In genomic region chr1:24483441-24483840, GRCh38 we compare ENCODE assay signal across 23 cellular contexts. TPM values are rescaled to one million over a fixed set of nuclear protein-coding genes. Genes with fewer than 3 reads are reported as not detected.
DNase-seq lines count a peak whose midpoint lies in the region; ATAC-seq and TF ChIP-seq lines count a peak whose summit lies in the region.
"Had no signal": no experiment of that assay in that cellular context is flagged by ENCODE, and none has a peak within 500 bp of the region (broad histone marks: within the 10 kb centered on the region; RNA-seq: fewer than 3 reads in every experiment).

No MANE protein-coding gene starts in this region.

- POLR2A ChIA-PET in naive thymus-derived CD8-positive, alpha-beta T cell (lab: Charles Lee), result interaction anchor here (0.6 to 27.9 kb wide), 7 partner anchors 8 to 948 kb away, joined by 3 to 930 read pairs (median 8); partner anchors contain the start of genes NIPAL3 and RCAN3

- peak; percentile 74 for DNase-seq in activated CD8-positive, alpha-beta memory T cell treated with anti-CD3 and anti-CD28 coated beads for 24 hours
- no peak for DNase-seq in activated CD8-positive, alpha-beta memory T cell treated with anti-CD3 and anti-CD28 coated beads, Interleukin-2, amount 50 U/mL, for 4 hours
- no peak for DNase-seq in activated T-helper 1 cell treated with anti-CD3 and anti-CD28 coated beads, Interleukin-12 subunit alpha, Interleukin-12 subunit beta, Interleukin-2, Interleukin-4 antibody, amounts not matched to agents 30 ng/mL and 10 ng/mL and 1 ng/mL, durations not matched to agents 14 hours and 24 hours and 36 hours (ENCODE audit: low spot score)
- peak in 6 of 10 donors; percentile 29 to 77 (median 56) for DNase-seq in naive thymus-derived CD8-positive, alpha-beta T cell
- no peak for DNase-seq in SKM-1 (lab: John Stamatoyannopoulos, UW; ENCODE audit: unreplicated experiment)
- DNase-seq: amniotic stem cell, caudate nucleus, DMS153, H7, Kasumi-1, left cardiac atrium, NCI-H1105 treated with DMSO at 0.1 percent for 48 hours, NCI-H524 treated with DMSO at 0.1 percent for 48 hours, posterior cingulate gyrus, testis had no signal

- no peaks in the 10 kb centered on the region for H4K20me1 ChIP-seq in OCI-LY3 (ENCODE audit: insufficient read depth, low read length)
- H4K20me1 ChIP-seq: BLaER1 treated with 17β-estradiol and CSF1 and Interleukin-3, amounts not matched to agents 10 nM and 100 nM had no signal

- H3K36me3 Mint-ChIP-seq in activated T-helper 1 cell treated with anti-CD3 and anti-CD28 coated beads, Interleukin-12 subunit alpha, Interleukin-12 subunit beta, Interleukin-2, Interleukin-4 antibody, amounts not matched to agents 30 ng/mL and 10 ng/mL and 1 ng/mL, durations not matched to agents 14 hours and 24 hours and 36 hours (ENCODE audit: low read depth), result peaks cover 7% of the 10 kb centered on the region
- no peaks in the 10 kb centered on the region for H3K36me3 Mint-ChIP-seq in naive thymus-derived CD8-positive, alpha-beta T cell
- H3K36me3 Mint-ChIP-seq: natural killer cell treated with Interleukin-12 subunit alpha and Interleukin-12 subunit beta and Interleukin-15 and Interleukin-18, amount 100 ng/mL, for 72 hours had no signal

- no peaks in the 10 kb centered on the region for H3K79me2 ChIP-seq in OCI-LY3 (ENCODE audit: low read length)

- peaks cover 58% of the 10 kb centered on the region for H3K4me1 ChIP-seq in OCI-LY3 (ENCODE audit: low read length)
- H3K4me1 ChIP-seq: testis had no signal

- no peaks in the 10 kb centered on the region for H3K27me3 ChIP-seq in OCI-LY3 (ENCODE audit: low read depth, low read length)
- H3K27me3 ChIP-seq: BLaER1 treated with 17β-estradiol and CSF1 and Interleukin-3, amounts not matched to agents 10 nM and 100 nM; testis had no signal

- H3K9me3 ChIP-seq in OCI-LY3 (ENCODE audit: insufficient read depth, low read length), result no peaks in the 10 kb centered on the region; the same call in 1 of the 2 replicates
- H3K9me3 ChIP-seq: testis had no signal

- H3K27ac ChIP-seq in OCI-LY3 (ENCODE audit: low read length), result peak overlapping the region; percentile 63
- H3K27ac ChIP-seq: BLaER1 treated with 17β-estradiol and CSF1 and Interleukin-3, amounts not matched to agents 10 nM and 100 nM; RWPE1; testis had no signal

- TF ChIP-seq CTCF in OCI-LY3 (IDR thresholded peaks at IDR 0.05; ENCODE audit: low read depth, low read length), result no peak

- no peaks in the 10 kb centered on the region for H3K36me3 ChIP-seq in OCI-LY3 (replicated peaks; ENCODE audit: low read depth, low read length)
- H3K36me3 ChIP-seq: BLaER1 treated with 17β-estradiol and CSF1 and Interleukin-3, amounts not matched to agents 10 nM and 100 nM had no signal

- H3K4me1 Mint-ChIP-seq in activated T-helper 1 cell treated with anti-CD3 and anti-CD28 coated beads, Interleukin-12 subunit alpha, Interleukin-12 subunit beta, Interleukin-2, Interleukin-4 antibody, amounts not matched to agents 30 ng/mL and 10 ng/mL and 1 ng/mL, durations not matched to agents 14 hours and 24 hours and 36 hours (ENCODE audit: low read depth), result peaks cover 64% of the 10 kb centered on the region
- peaks cover 29 to 86% (median 79%) of the 10 kb centered on the region in 4 donors for H3K4me1 Mint-ChIP-seq in naive thymus-derived CD8-positive, alpha-beta T cell

- peak overlapping the region; percentile 31; the same call in 1 of the 2 replicates for H3K4me2 ChIP-seq in OCI-LY3 (ENCODE audit: low read length)

- H3K27ac Mint-ChIP-seq in activated T-helper 1 cell treated with anti-CD3 and anti-CD28 coated beads, Interleukin-12 subunit alpha, Interleukin-12 subunit beta, Interleukin-2, Interleukin-4 antibody, amounts not matched to agents 30 ng/mL and 10 ng/mL and 1 ng/mL, durations not matched to agents 14 hours and 24 hours and 36 hours, result peak overlapping the region; percentile 86
- H3K27ac Mint-ChIP-seq in naive thymus-derived CD8-positive, alpha-beta T cell, result peak overlapping the region; percentile 87 to 100 (median 98)

- H3K9me3 Mint-ChIP-seq in activated T-helper 1 cell treated with anti-CD3 and anti-CD28 coated beads, Interleukin-12 subunit alpha, Interleukin-12 subunit beta, Interleukin-2, Interleukin-4 antibody, amounts not matched to agents 30 ng/mL and 10 ng/mL and 1 ng/mL, durations not matched to agents 14 hours and 24 hours and 36 hours, result peaks cover 8% of the 10 kb centered on the region
- peaks cover 0 to 2% (median 0%) of the 10 kb centered on the region in 9 donors for H3K9me3 Mint-ChIP-seq in naive thymus-derived CD8-positive, alpha-beta T cell
- H3K9me3 Mint-ChIP-seq: natural killer cell treated with Interleukin-12 subunit alpha and Interleukin-12 subunit beta and Interleukin-15 and Interleukin-18, amount 100 ng/mL, for 72 hours had no signal

- intact Hi-C loops in activated T-helper 1 cell treated with anti-CD3 and anti-CD28 coated beads, Interleukin-12 subunit alpha, Interleukin-12 subunit beta, Interleukin-2, Interleukin-4 antibody, amounts not matched to agents 30 ng/mL and 10 ng/mL and 1 ng/mL, durations not matched to agents 14 hours and 24 hours and 36 hours (cut with micrococcal nuclease), result loop anchor here (1.0 to 10.0 kb wide), 4 partner anchors 19 to 441 kb away; partner anchors contain the start of genes RCAN3 and SRRM1

- peak overlapping the region; percentile 24; the same call in 1 of the 2 replicates for H3K9ac ChIP-seq in OCI-LY3 (ENCODE audit: low read length)
- H3K9ac ChIP-seq: BLaER1 treated with 17β-estradiol and CSF1 and Interleukin-3, amounts not matched to agents 10 nM and 100 nM had no signal

- no peaks in the 10 kb centered on the region for H3K27me3 Mint-ChIP-seq in activated T-helper 1 cell treated with anti-CD3 and anti-CD28 coated beads, Interleukin-12 subunit alpha, Interleukin-12 subunit beta, Interleukin-2, Interleukin-4 antibody, amounts not matched to agents 30 ng/mL and 10 ng/mL and 1 ng/mL, durations not matched to agents 14 hours and 24 hours and 36 hours (ENCODE audit: insufficient read depth)
- no peaks in the 10 kb centered on the region for H3K27me3 Mint-ChIP-seq in naive thymus-derived CD8-positive, alpha-beta T cell

- no peak overlapping the region; the same call in 1 of the 2 replicates for H2AFZ ChIP-seq in OCI-LY3 (ENCODE audit: low read depth, low read length)

- ATAC-seq in naive thymus-derived CD8-positive, alpha-beta T cell, result peak; percentile 42 to 63
- ATAC-seq in GM21390 (IDR thresholded peaks at IDR 0.05; ENCODE audit: unreplicated experiment), result no peak
- ATAC-seq in HG03139 (IDR thresholded peaks at IDR 0.05; ENCODE audit: unreplicated experiment), result no peak
- ATAC-seq: esophagus mucosa; GM12878; left cardiac atrium; natural killer cell treated with Interleukin-12 subunit alpha and Interleukin-12 subunit beta and Interleukin-15 and Interleukin-18, amount 100 ng/mL, for 72 hours had no signal

- no peak overlapping the region for H3K4me3 ChIP-seq in OCI-LY3 (ENCODE audit: low read length)
- H3K4me3 ChIP-seq: BLaER1 treated with 17β-estradiol and CSF1 and Interleukin-3, amounts not matched to agents 10 nM and 100 nM; GM12878; testis had no signal

- peak overlapping the region; percentile 47 for H3K4me3 Mint-ChIP-seq in activated T-helper 1 cell treated with anti-CD3 and anti-CD28 coated beads, Interleukin-12 subunit alpha, Interleukin-12 subunit beta, Interleukin-2, Interleukin-4 antibody, amounts not matched to agents 30 ng/mL and 10 ng/mL and 1 ng/mL, durations not matched to agents 14 hours and 24 hours and 36 hours
- peak overlapping the region; percentile 36 to 82 (median 68) for H3K4me3 Mint-ChIP-seq in naive thymus-derived CD8-positive, alpha-beta T cell
- H3K4me3 Mint-ChIP-seq: natural killer cell treated with Interleukin-12 subunit alpha and Interleukin-12 subunit beta and Interleukin-15 and Interleukin-18, amount 100 ng/mL, for 72 hours had no signal

RNA-seq across cellular contexts. Expression of gene RCAN3, which starts 19.2 kb away (rescaled TPM):
- 26.5 and 26.8 TPM in 2 replicates for total RNA-seq in activated T-helper 1 cell treated with anti-CD3 and anti-CD28 coated beads, Interleukin-12 subunit alpha, Interleukin-12 subunit beta, Interleukin-2, Interleukin-4 antibody, amounts not matched to agents 30 ng/mL and 10 ng/mL and 1 ng/mL, durations not matched to agents 14 hours and 24 hours and 36 hours
- total RNA-seq in naive thymus-derived CD8-positive, alpha-beta T cell, result 100 to 1,000 TPM; 212 to 217 TPM
- polyA plus RNA-seq in naive thymus-derived CD8-positive, alpha-beta T cell, result 100 to 1,000 TPM; 103 to 152 (median 150) TPM

Comparison
In these comparisons a context has a peak if more than half of its experiments do, and no peak if none do; other contexts are left out.
1. DNase-seq: peak in activated CD8-positive, alpha-beta memory T cell treated with anti-CD3 and anti-CD28 coated beads for 24 hours (single experiment) and naive thymus-derived CD8-positive, alpha-beta T cell (6 of 10); none in activated CD8-positive, alpha-beta memory T cell treated with anti-CD3 and anti-CD28 coated beads, Interleukin-2, amount 50 U/mL, for 4 hours (single experiment), activated T-helper 1 cell treated with anti-CD3 and anti-CD28 coated beads, Interleukin-12 subunit alpha, Interleukin-12 subunit beta, Interleukin-2, Interleukin-4 antibody, amounts not matched to agents 30 ng/mL and 10 ng/mL and 1 ng/mL, durations not matched to agents 14 hours and 24 hours and 36 hours (single experiment) and SKM-1 (single experiment).
2. ATAC-seq: peak in naive thymus-derived CD8-positive, alpha-beta T cell (2 of 2); none in GM21390 (single experiment) and HG03139 (single experiment).